ENCODE assay signal across 1 cellular context in genomic region chr20:44637042-44637441, GRCh38.
TF ChIP-seq lines count a peak whose summit lies in the region.

No MANE protein-coding gene starts in this region.

TF ChIP-seq in H1, 55 proteins besides CTCF, POLR2A, EP300 and RAD21:
- TF ChIP-seq KDM1A (IDR thresholded peaks at IDR 0.05; ENCODE audit: borderline replicate concordance, low read length), result peak; percentile 69
- no peak for TF ChIP-seq HDAC6 (IDR thresholded peaks at IDR 0.05; ENCODE audit: low read depth, low read length)
